In genomic region chr9:111067472-111067871, GRCh38 we compare ENCODE assay signal across 16 cellular contexts. TPM values are rescaled to one million over a fixed set of nuclear protein-coding genes. Genes with fewer than 3 reads are reported as not detected.
DNase-seq lines count a peak whose midpoint lies in the region; ATAC-seq and TF ChIP-seq lines count a peak whose summit lies in the region.
"Had no signal": no experiment of that assay in that cellular context is flagged by ENCODE, and none has a peak within 500 bp of the region (broad histone marks: within the 10 kb centered on the region; RNA-seq: fewer than 3 reads in every experiment).

No MANE protein-coding gene starts in this region.

- no peaks in the 10 kb centered on the region for H3K27me3 ChIP-seq in ACC112 (ENCODE audit: insufficient read depth, low read length)
- H3K27me3 ChIP-seq in PC-9 (ENCODE audit: insufficient read depth, low read depth), result no peaks in the 10 kb centered on the region
- no peaks in the 10 kb centered on the region for H3K27me3 ChIP-seq in ovary

- H3K4me3 Mint-ChIP-seq in osteocyte (ENCODE audit: unreplicated experiment), result no peak overlapping the region
- H3K4me3 Mint-ChIP-seq: dendritic cell treated with granulocyte-macrophage colony-stimulating factor and Interleukin-4, amounts not matched to agents 40 ng/mL and 50 ng/mL, for 4 days; stimulated activated memory B cell treated with anti-CD40 and anti-IgM and Interleukin-4, amounts not matched to agents 10 μg/mL and 1 μg/mL and 100 μg/mL, for 72 hours; T-helper 17 cell had no signal

- peaks cover 17% of the 10 kb centered on the region for H3K4me1 ChIP-seq in ACC112 (ENCODE audit: control insufficient read depth, insufficient read depth, low read length, unreplicated experiment)
- no peaks in the 10 kb centered on the region for H3K4me1 ChIP-seq in PC-9 (replicated peaks; ENCODE audit: insufficient read depth)
- peaks cover 5% of the 10 kb centered on the region for H3K4me1 ChIP-seq in ovary (ENCODE audit: insufficient read depth)

- peak overlapping the region; percentile 17 for H3K27ac ChIP-seq in ACC112 (ENCODE audit: low read depth, low read length)
- H3K27ac ChIP-seq in PC-9, result no peak overlapping the region
- H3K27ac ChIP-seq in ovary, result no peak overlapping the region
- H3K27ac ChIP-seq: epithelial cell of prostate, KMS-11 had no signal

- H3K27ac Mint-ChIP-seq in osteocyte (ENCODE audit: unreplicated experiment), result no peak overlapping the region
- H3K27ac Mint-ChIP-seq: dendritic cell treated with granulocyte-macrophage colony-stimulating factor and Interleukin-4, amounts not matched to agents 40 ng/mL and 50 ng/mL, for 4 days; stimulated activated memory B cell treated with anti-CD40 and anti-IgM and Interleukin-4, amounts not matched to agents 10 μg/mL and 1 μg/mL and 100 μg/mL, for 72 hours; T-helper 17 cell had no signal

- H3K9me2 ChIP-seq in PC-9 (ENCODE audit: insufficient read depth), result no peaks in the 10 kb centered on the region

- no peaks in the 10 kb centered on the region for H3K9me3 ChIP-seq in PC-9 (ENCODE audit: insufficient read depth, low read depth)
- H3K9me3 ChIP-seq in ovary, result no peaks in the 10 kb centered on the region

- BruUV-seq in PC-9 (replicated peaks; lab: Mats Ljungman, UMichigan), result no TSS peak

- 34% methylated on average over 4 of the region's 4 CpGs for WGBS in ovary, 3 donors

- no peaks in the 10 kb centered on the region for H3K9me3 Mint-ChIP-seq in osteocyte (ENCODE audit: unreplicated experiment)
- H3K9me3 Mint-ChIP-seq: dendritic cell treated with granulocyte-macrophage colony-stimulating factor and Interleukin-4, amounts not matched to agents 40 ng/mL and 50 ng/mL, for 4 days had no signal

- no peaks in the 10 kb centered on the region for H3K36me3 ChIP-seq in ACC112 (ENCODE audit: insufficient read depth, low read length)
- no peaks in the 10 kb centered on the region for H3K36me3 ChIP-seq in PC-9 (ENCODE audit: low read depth)
- H3K36me3 ChIP-seq in ovary, result no peaks in the 10 kb centered on the region

- no peaks in the 10 kb centered on the region for H3F3A ChIP-seq in PC-9 (ENCODE audit: insufficient read depth, low read depth)

- no peak for DNase-seq in PC-9
- peak; percentile 27 for DNase-seq in fibroblast of the conjunctiva (ENCODE audit: low read depth)
- peak; percentile 57 for DNase-seq in pons (ENCODE audit: low spot score)
- DNase-seq in activated naive CD4-positive, alpha-beta T cell treated with Interleukin-2 at 50 U/mL for 16 hours, result no peak
- DNase-seq in osteocyte (ENCODE audit: extremely low spot score, unreplicated experiment), result no peak
- DNase-seq in ovary, result no peak
- DNase-seq: activated CD8-positive, alpha-beta memory T cell treated with anti-CD3 and anti-CD28 coated beads, Interleukin-2, amount 50 U/mL, for 4 hours; NCI-H1105 treated with DMSO at 0.1 percent for 48 hours; nucleus accumbens; T-helper 17 cell had no signal

- ATAC-seq in HG03045 (IDR thresholded peaks at IDR 0.05; ENCODE audit: unreplicated experiment), result no peak
- ATAC-seq: stimulated activated memory B cell treated with anti-CD40 and anti-IgM and Interleukin-4, amounts not matched to agents 10 μg/mL and 1 μg/mL and 100 μg/mL, for 72 hours; T-helper 17 cell had no signal

- CTCF ChIA-PET in PC-9 (lab: Charles Lee), result no interaction called here

- TF ChIP-seq CTCF in PC-9 (conservative IDR thresholded peaks at IDR 0.05), result no peak
- no peak for TF ChIP-seq CTCF in osteocyte (IDR thresholded peaks at IDR 0.05)
- TF ChIP-seq CTCF in ovary (IDR thresholded peaks at IDR 0.05), result no peak

- no peak overlapping the region for H3K4me2 ChIP-seq in PC-9
- H3K4me2 ChIP-seq: KMS-11 had no signal

- H3K4me3 ChIP-seq in ACC112 (ENCODE audit: low read depth, low read length) (peak overlapping the region; percentile 49), PC-9 (no peak overlapping the region), ovary (no peak overlapping the region)

- peaks cover 31% of the 10 kb centered on the region for H3K4me1 Mint-ChIP-seq in osteocyte (ENCODE audit: unreplicated experiment)
- H3K4me1 Mint-ChIP-seq: stimulated activated memory B cell treated with anti-CD40 and anti-IgM and Interleukin-4, amounts not matched to agents 10 μg/mL and 1 μg/mL and 100 μg/mL, for 72 hours; T-helper 17 cell had no signal

- no peaks in the 10 kb centered on the region for H3K36me3 Mint-ChIP-seq in osteocyte (ENCODE audit: unreplicated experiment)
- H3K36me3 Mint-ChIP-seq: stimulated activated memory B cell treated with anti-CD40 and anti-IgM and Interleukin-4, amounts not matched to agents 10 μg/mL and 1 μg/mL and 100 μg/mL, for 72 hours had no signal

- TF ChIP-seq POLR2A in ovary (IDR thresholded peaks at IDR 0.05), result no peak

- no peaks in the 10 kb centered on the region for H3K27me3 Mint-ChIP-seq in osteocyte (ENCODE audit: unreplicated experiment)
- H3K27me3 Mint-ChIP-seq: T-helper 17 cell had no signal

- intact Hi-C loops in PC-9 (cut with micrococcal nuclease; ENCODE audit: unreplicated experiment), result no loop called here
- intact Hi-C loops in ovary (cut with DNase I), result no loop called here

- no peaks in the 10 kb centered on the region for H4K20me1 ChIP-seq in PC-9 (ENCODE audit: insufficient read depth)

- peak overlapping the region; percentile 35 for H2AFZ ChIP-seq in ACC112 (ENCODE audit: low read length, unreplicated experiment)
- H2AFZ ChIP-seq in PC-9, result 0 out of 2 replicates have a peak overlapping the region, but pooled peaks have one; percentile 4

- H3K79me2 ChIP-seq in ACC112 (ENCODE audit: control insufficient read depth, insufficient read depth, low read length, unreplicated experiment) (no peaks in the 10 kb centered on the region), PC-9 (ENCODE audit: low read depth) (no peaks in the 10 kb centered on the region)

- POLR2A ChIA-PET in PC-9 (lab: Charles Lee; ENCODE audit: unreplicated experiment), result no interaction called here

- TF ChIP-seq EP300 in ovary (IDR thresholded peaks at IDR 0.05), result no peak

RNA-seq across cellular contexts. Expression of gene LPAR1, which starts 29.2 kb away (rescaled TPM):
- total RNA-seq in PC-9 (2021), result 8.9 and 11.8 TPM in 2 replicates
- 119 and 120 TPM in 2 replicates for total RNA-seq in osteocyte
- 10 to 100 TPM; 14.7 to 29.2 (median 18.4) TPM for total RNA-seq in ovary
- 10 to 100 TPM; 11.1 to 22.3 TPM for polyA plus RNA-seq in ovary
- total RNA-seq: T-helper 17 cell had no signal

Comparison
In these comparisons a context has a peak if more than half of its experiments do, and no peak if none do; other contexts are left out.
1. DNase-seq: peak in fibroblast of the conjunctiva (single experiment) and pons (single experiment); none in PC-9 (0 of 2), activated naive CD4-positive, alpha-beta T cell treated with Interleukin-2 at 50 U/mL for 16 hours (single experiment), osteocyte (single experiment) and ovary (0 of 5).